16 cellular contexts compared by ENCODE assay signal in the genomic region with DNA sequence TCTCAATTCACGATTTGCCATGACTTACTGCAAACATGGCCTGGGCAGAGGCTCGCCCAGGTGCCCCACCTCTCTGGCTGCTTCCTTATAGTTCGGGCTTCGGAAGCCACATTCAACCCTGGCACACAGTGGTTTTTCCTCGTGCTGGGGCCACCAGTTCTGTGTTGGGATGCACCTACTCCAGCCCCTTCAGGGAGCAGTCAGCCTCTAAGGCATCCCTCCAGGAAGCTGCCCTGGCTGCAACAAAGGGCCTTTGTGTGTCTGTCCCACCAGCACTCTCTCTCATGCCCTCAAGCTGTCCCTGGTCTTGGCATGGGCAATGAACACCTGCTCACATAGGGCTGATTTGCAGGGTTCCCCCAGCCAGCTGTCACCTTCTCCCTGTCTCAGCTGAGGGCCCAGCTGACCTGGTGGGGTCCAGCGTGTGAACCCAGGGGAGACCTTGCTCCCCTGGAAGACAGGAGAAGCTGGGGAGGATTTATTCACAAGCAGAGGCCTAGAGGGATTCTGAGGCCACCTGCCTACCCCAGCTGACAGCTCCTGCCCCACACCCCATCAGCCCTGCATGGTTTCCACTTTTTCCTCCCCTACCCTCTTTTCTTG. TPM values are rescaled to one million over a fixed set of nuclear protein-coding genes. Genes with fewer than 3 reads are reported as not detected.
DNase-seq lines count a peak whose midpoint lies in the region; ATAC-seq and TF ChIP-seq lines count a peak whose summit lies in the region.
"Had no signal": no experiment of that assay in that cellular context is flagged by ENCODE, and none has a peak within 500 bp of the region (broad histone marks: within the 10 kb centered on the region; RNA-seq: fewer than 3 reads in every experiment).

No MANE protein-coding gene starts in this region.

- no peak overlapping the region for H2AFZ ChIP-seq in mammary epithelial cell (ENCODE audit: low read depth, low read length)
- no peak overlapping the region for H2AFZ ChIP-seq in PC-9

- H3K27ac Mint-ChIP-seq in MCF 10A (ENCODE audit: low read depth, unreplicated experiment) (no peak overlapping the region), immature natural killer cell (peak overlapping the region in 1 of 6 donors; percentile 68), type B pancreatic cell (peak overlapping the region; percentile 56)
- H3K27ac Mint-ChIP-seq: HFFc6 had no signal

- H3K4me3 Mint-ChIP-seq in MCF 10A (ENCODE audit: unreplicated experiment) (no peak overlapping the region), immature natural killer cell (peak overlapping the region in 3 of 5 donors; percentile 26 to 76 (median 55)), type B pancreatic cell (peak overlapping the region; percentile 52)
- H3K4me3 Mint-ChIP-seq: activated naive CD8-positive, alpha-beta T cell treated with anti-CD3 and anti-CD28 coated beads, Interleukin-2, amount 10 ng/mL, durations not matched to agents 7 days and 5 days; HFFc6 had no signal

- intact Hi-C loops in mammary epithelial cell (cut with micrococcal nuclease) = no loop called here
- intact Hi-C loops in MCF 10A (cut with micrococcal nuclease) = no loop called here
- intact Hi-C loops in PC-9 (cut with micrococcal nuclease; ENCODE audit: unreplicated experiment) = loop anchor here (5.0 kb wide), 2 partner anchors 65 to 160 kb away; a partner anchor contains a TSS

- H3K4me2 ChIP-seq in mammary epithelial cell (ENCODE audit: insufficient read depth, low read depth, low read length) (no peak overlapping the region), PC-9 (peak overlapping the region; percentile 99)

- BruUV-seq in mammary epithelial cell (replicated peaks; lab: Mats Ljungman, UMichigan) (no TSS peak), MCF 10A (replicated peaks; lab: Mats Ljungman, UMichigan) (no TSS peak), PC-9 (replicated peaks; lab: Mats Ljungman, UMichigan) (no TSS peak)

- no peaks in the 10 kb centered on the region for H3K9me2 ChIP-seq in PC-9 (ENCODE audit: insufficient read depth)

- peaks cover 15% of the 10 kb centered on the region for H3K79me2 ChIP-seq in mammary epithelial cell (ENCODE audit: insufficient read depth, low read length)
- peaks cover 17% of the 10 kb centered on the region for H3K79me2 ChIP-seq in PC-9 (ENCODE audit: low read depth)

- TF ChIP-seq CTCF in mammary epithelial cell (conservative IDR thresholded peaks at IDR 0.05 in 1 of 2, IDR thresholded peaks at IDR 0.05 in 1 of 2; ENCODE audit: extremely low read depth in 1 of 2, insufficient read depth in 1 of 2, low read depth in 1 of 2, low read length in 2 of 2) (no peak), MCF 10A (IDR thresholded peaks at IDR 0.05; ENCODE audit: unreplicated experiment) (no peak), PC-9 (conservative IDR thresholded peaks at IDR 0.05) (no peak), type B pancreatic cell (conservative IDR thresholded peaks at IDR 0.05) (no peak)

- H3K27me3 Mint-ChIP-seq in MCF 10A (ENCODE audit: insufficient read depth, unreplicated experiment) (no peaks in the 10 kb centered on the region), immature natural killer cell (ENCODE audit: low read depth in 3 of 3) (peaks cover 8 to 22% (median 9%) of the 10 kb centered on the region in 3 donors), type B pancreatic cell (peaks cover 41% of the 10 kb centered on the region)

- POLR2A ChIA-PET in MCF 10A (lab: Yijun Ruan, JAX) = interaction anchor here (0.7 to 6.2 kb wide), 9 partner anchors 10 to 173 kb away, joined by 3 to 59 read pairs (median 7); a partner anchor contains a TSS
- POLR2A ChIA-PET in PC-9 (lab: Charles Lee; ENCODE audit: unreplicated experiment) = interaction anchor here (0.6 kb wide), 2 partner anchors 68 to 159 kb away, joined by 5 to 12 read pairs; no protein-coding TSS in a partner anchor

- no peaks in the 10 kb centered on the region for H3K9me3 Mint-ChIP-seq in MCF 10A (ENCODE audit: unreplicated experiment)
- H3K9me3 Mint-ChIP-seq in immature natural killer cell = no peaks in the 10 kb centered on the region
- H3K9me3 Mint-ChIP-seq in type B pancreatic cell = no peaks in the 10 kb centered on the region
- H3K9me3 Mint-ChIP-seq: activated naive CD8-positive, alpha-beta T cell treated with anti-CD3 and anti-CD28 coated beads, Interleukin-2, amount 10 ng/mL, durations not matched to agents 7 days and 5 days; HFFc6 had no signal

- H3K4me1 ChIP-seq in mammary epithelial cell (ENCODE audit: insufficient read depth, low read length) (peaks cover 42% of the 10 kb centered on the region), PC-9 (replicated peaks; ENCODE audit: insufficient read depth) (peaks cover 66% of the 10 kb centered on the region)

- peaks cover 4% of the 10 kb centered on the region for H3K36me3 ChIP-seq in mammary epithelial cell (ENCODE audit: insufficient read depth, low read length)
- peaks cover 3% of the 10 kb centered on the region; the same call in 1 of the 2 replicates for H3K36me3 ChIP-seq in PC-9 (ENCODE audit: low read depth)

- H4K20me1 ChIP-seq in mammary epithelial cell (ENCODE audit: insufficient read depth, low read length) = no peaks in the 10 kb centered on the region
- H4K20me1 ChIP-seq in PC-9 (ENCODE audit: insufficient read depth) = 0 out of 2 replicates have a peak, but pooled peaks cover 5% of the 10 kb centered on the region

- peaks cover 6% of the 10 kb centered on the region for H3K4me1 Mint-ChIP-seq in MCF 10A (ENCODE audit: insufficient read depth, unreplicated experiment)
- peaks cover 10% of the 10 kb centered on the region in 2 donors for H3K4me1 Mint-ChIP-seq in immature natural killer cell
- H3K4me1 Mint-ChIP-seq in type B pancreatic cell (ENCODE audit: unreplicated experiment) = peaks cover 11% of the 10 kb centered on the region

- DNase-seq in mammary epithelial cell = peak; percentile 68
- no peak for DNase-seq in MCF 10A (ENCODE audit: unreplicated experiment)
- DNase-seq in PC-9 = peak; percentile 62 to 85
- DNase-seq in immature natural killer cell = no peak
- no peak for DNase-seq in type B pancreatic cell (ENCODE audit: extremely low spot score, unreplicated experiment)
- no peak for DNase-seq in NCI-H1105 treated with DMSO at 0.1 percent for 48 hours (lab: John Stamatoyannopoulos, UW)
- no peak for DNase-seq in HK-2 (ENCODE audit: unreplicated experiment)
- DNase-seq: activated naive CD8-positive, alpha-beta T cell treated with anti-CD3 and anti-CD28 coated beads, Interleukin-2, amount 10 ng/mL, durations not matched to agents 7 days and 5 days; gastrocnemius medialis; HFFc6; NCI-H1436 treated with DMSO at 0.1 percent for 48 hours; right cardiac atrium; SIG-M5 had no signal

- in situ Hi-C loops in mammary epithelial cell (cut with MboI; ENCODE audit: low sequenced_read_pairs in 2 of 2) = no loop called here

- H3K9me3 ChIP-seq in mammary epithelial cell (replicated peaks; ENCODE audit: insufficient read depth, low read length) (no peaks in the 10 kb centered on the region), PC-9 (ENCODE audit: insufficient read depth, low read depth) (no peaks in the 10 kb centered on the region)
- H3K9me3 ChIP-seq: gastrocnemius medialis had no signal

- no peak overlapping the region for H3K4me3 ChIP-seq in mammary epithelial cell (replicated peaks in 1 of 3; ENCODE audit: insufficient read depth in 1 of 3, low read depth in 2 of 3, low read length in 3 of 3)
- no peak overlapping the region for H3K4me3 ChIP-seq in PC-9
- H3K4me3 ChIP-seq: gastrocnemius medialis had no signal

- H3K27ac ChIP-seq in mammary epithelial cell (ENCODE audit: insufficient read depth, low read depth, low read length) = no peak overlapping the region
- H3K27ac ChIP-seq in PC-9 = no peak overlapping the region
- H3K27ac ChIP-seq: gastrocnemius medialis had no signal

- H3K27me3 ChIP-seq in mammary epithelial cell (ENCODE audit: insufficient read depth, low read length) (no peaks in the 10 kb centered on the region), PC-9 (ENCODE audit: insufficient read depth, low read depth) (no peaks in the 10 kb centered on the region)
- H3K27me3 ChIP-seq: gastrocnemius medialis had no signal

- 28% methylated on average over 5 of the region's 6 CpGs for WGBS in mammary epithelial cell (ENCODE audit: low coverage, missing lambda C conversion rate)

- no peak overlapping the region for H3K9ac ChIP-seq in mammary epithelial cell (ENCODE audit: insufficient read depth, low read length)

- H3F3A ChIP-seq in PC-9 (ENCODE audit: insufficient read depth, low read depth) = peaks cover 62% of the 10 kb centered on the region

- CTCF ChIA-PET in mammary epithelial cell (lab: Charles Lee; ENCODE audit: low non-redundant PET) = no interaction called here
- CTCF ChIA-PET in MCF 10A (lab: Yijun Ruan, JAX) = interaction anchor here (0.6 to 1.6 kb wide), 5 partner anchors 9 to 158 kb away, joined by 3 to 5 read pairs (median 5); a partner anchor contains a TSS
- CTCF ChIA-PET in PC-9 (lab: Charles Lee) = interaction anchor here (0.6 to 1.5 kb wide), 2 partner anchors 158 to 177 kb away, joined by 3 to 13 read pairs; no protein-coding TSS in a partner anchor

- peaks cover 37% of the 10 kb centered on the region for H3K36me3 Mint-ChIP-seq in MCF 10A (ENCODE audit: insufficient read depth, unreplicated experiment)
- peaks cover 0 to 3% (median 0%) of the 10 kb centered on the region in 3 donors for H3K36me3 Mint-ChIP-seq in immature natural killer cell
- H3K36me3 Mint-ChIP-seq in type B pancreatic cell = no peaks in the 10 kb centered on the region
- H3K36me3 Mint-ChIP-seq: activated naive CD8-positive, alpha-beta T cell treated with anti-CD3 and anti-CD28 coated beads, Interleukin-2, amount 10 ng/mL, durations not matched to agents 7 days and 5 days had no signal

- dilution Hi-C loops in mammary epithelial cell (cut with HindIII; ENCODE audit: low sequenced_read_pairs) = loop anchor here (10.0 kb wide), 1 partner anchor 93 kb away; no protein-coding TSS in a partner anchor

- ATAC-seq in HG02642 (IDR thresholded peaks at IDR 0.05; ENCODE audit: poor library complexity, unreplicated experiment) = no peak
- ATAC-seq: gastrocnemius medialis, left lobe of liver, right cardiac atrium had no signal

RNA-seq across cellular contexts. Expression of a gene that starts 0.8 kb away (rescaled TPM):
- total RNA-seq in mammary epithelial cell (1 to 10 TPM in 1 of 2 donors, not detected in 1; 3.1 TPM), MCF 10A (2022) (1.1 TPM in 1 of 2 replicates, not detected in the other), PC-9 (2021) (11.1 and 12.7 TPM in 2 replicates), type B pancreatic cell (ENCODE audit: low replicate concordance) (0.63 and 2.0 TPM in 2 replicates)
- polyA plus RNA-seq in mammary epithelial cell (0.52 TPM), immature natural killer cell (under 1 TPM in 1 of 3 donors, not detected in 2; 0.17 TPM)
- polyA minus RNA-seq in mammary epithelial cell = not detected
- total RNA-seq: right cardiac atrium had no signal

RNA-seq across cellular contexts. Expression of a gene that starts 1.9 kb away (rescaled TPM):
- total RNA-seq in mammary epithelial cell (10 to 100 TPM in 1 of 2 donors, 1 to 10 TPM in 1; 6.5 to 30.7 TPM), MCF 10A (2022) (34.6 and 40.8 TPM in 2 replicates), PC-9 (2021) (59.7 and 63.8 TPM in 2 replicates), type B pancreatic cell (ENCODE audit: low replicate concordance) (25.3 and 31.6 TPM in 2 replicates)
- polyA plus RNA-seq in mammary epithelial cell (12.6 TPM), immature natural killer cell (10 to 100 TPM; 38.4 to 52.0 (median 40.7) TPM)
- 0.83 TPM for polyA minus RNA-seq in mammary epithelial cell

RNA-seq across cellular contexts. Expression of a gene that starts 7.7 kb away (rescaled TPM):
- 1 to 10 TPM in 1 of 2 donors, under 1 TPM in 1; 0.17 to 3.6 TPM for total RNA-seq in mammary epithelial cell
- polyA plus RNA-seq in mammary epithelial cell = 0.33 TPM
- polyA minus RNA-seq in mammary epithelial cell = not detected
- 0.68 and 1.1 TPM in 2 replicates for total RNA-seq in MCF 10A (2022)
- total RNA-seq in PC-9 (2021) = 4.3 and 4.5 TPM in 2 replicates
- 1 to 10 TPM; 4.6 to 6.7 (median 6.4) TPM for polyA plus RNA-seq in immature natural killer cell
- 2.4 and 2.5 TPM in 2 replicates for total RNA-seq in type B pancreatic cell (ENCODE audit: low replicate concordance)

RNA-seq across cellular contexts. Expression of a gene that starts 10.2 kb away (rescaled TPM):
- total RNA-seq in mammary epithelial cell (10 to 100 TPM; 33.2 to 46.5 TPM), MCF 10A (2022) (25.8 and 26.8 TPM in 2 replicates), PC-9 (2021) (51.3 and 66.4 TPM in 2 replicates), type B pancreatic cell (ENCODE audit: low replicate concordance) (37.0 and 40.0 TPM in 2 replicates)
- polyA plus RNA-seq in mammary epithelial cell (65.9 TPM), immature natural killer cell (10 to 100 TPM; 34.4 to 66.1 (median 59.8) TPM)
- 30.4 TPM for polyA minus RNA-seq in mammary epithelial cell

RNA-seq across cellular contexts. Expression of a gene that starts 15.4 kb away (rescaled TPM):
- total RNA-seq in mammary epithelial cell = not detected
- 0.08 TPM for polyA plus RNA-seq in mammary epithelial cell
- polyA minus RNA-seq in mammary epithelial cell = not detected
- total RNA-seq in MCF 10A (2022) = 0.39 TPM in 1 of 2 replicates, not detected in the other
- not detected in 2 replicates for total RNA-seq in PC-9 (2021)
- polyA plus RNA-seq in immature natural killer cell = not detected
- total RNA-seq in type B pancreatic cell (ENCODE audit: low replicate concordance) = not detected in 2 replicates
- total RNA-seq: activated naive CD8-positive, alpha-beta T cell treated with anti-CD3 and anti-CD28 coated beads, Interleukin-2, amount 10 ng/mL, durations not matched to agents 7 days and 5 days; gastrocnemius medialis; HFFc6; left lobe of liver; right cardiac atrium; ureter had no signal
- polyA plus RNA-seq: right cardiac atrium had no signal

Comparison
In these comparisons a context has a peak if more than half of its experiments do, and no peak if none do; other contexts are left out.
1. DNase-seq: peak in mammary epithelial cell (single experiment) and PC-9 (2 of 2); none in MCF 10A (single experiment), immature natural killer cell (0 of 3), type B pancreatic cell (single experiment), NCI-H1105 treated with DMSO at 0.1 percent for 48 hours (single experiment) and HK-2 (single experiment).